1 cellular context compared by ENCODE assay signal in the genomic region with DNA sequence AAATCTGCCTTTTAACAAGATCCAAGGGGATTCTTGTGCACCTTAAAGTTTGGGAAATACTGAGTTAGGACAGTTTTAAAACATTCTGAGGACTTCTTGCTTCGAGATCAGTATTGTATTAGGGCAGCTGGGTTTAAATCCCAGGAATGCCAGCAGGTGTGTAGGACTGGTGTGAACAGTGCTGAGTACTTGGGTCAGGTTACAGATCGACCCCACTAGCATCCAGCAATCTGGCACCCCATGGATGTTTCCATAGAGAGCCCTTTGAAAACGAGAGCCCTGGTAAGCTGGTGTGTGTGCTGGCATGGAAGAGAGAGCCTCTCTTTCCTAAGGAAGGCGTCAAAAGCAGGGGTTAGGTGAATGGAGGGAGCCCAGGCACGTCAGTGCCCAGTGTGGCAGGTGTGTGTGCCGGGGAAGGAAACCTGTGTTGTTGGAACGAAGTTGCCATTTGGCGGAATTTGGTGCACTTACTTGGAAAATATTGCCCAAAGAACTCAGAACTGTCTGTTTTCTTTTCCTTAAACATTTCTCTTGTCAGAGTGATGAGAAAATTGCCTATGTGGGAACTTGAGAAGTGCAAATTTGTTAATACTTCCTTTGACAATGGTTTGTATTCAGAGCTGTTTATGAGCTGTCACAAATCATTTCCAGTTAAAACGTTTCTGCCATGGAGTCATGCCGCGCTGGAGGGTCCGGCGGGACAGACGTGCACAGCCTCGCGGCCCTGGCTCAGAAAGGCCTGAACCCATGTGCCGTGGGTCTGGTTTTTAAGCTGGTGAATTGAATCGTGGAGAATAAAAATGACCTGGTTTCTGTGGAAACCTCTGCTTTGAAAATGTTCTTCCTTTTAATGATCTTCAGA.
A peak's percentile ranks its signal among the peaks of the same experiment; 100 is the strongest.
TF ChIP-seq lines count a peak whose summit lies in the region.

No MANE protein-coding gene starts in this region.

TF ChIP-seq in H1, 55 proteins besides CTCF, POLR2A, EP300 and RAD21:
- no peak for TF ChIP-seq CHD1 (IDR thresholded peaks at IDR 0.05; ENCODE audit: low read depth, low read length)
- peak; percentile 53; the same call in 1 of the 2 replicates for TF ChIP-seq TEAD4 (IDR thresholded peaks at IDR 0.05; ENCODE audit: low read depth, low read length)
- TF ChIP-seq, protein P1, sequence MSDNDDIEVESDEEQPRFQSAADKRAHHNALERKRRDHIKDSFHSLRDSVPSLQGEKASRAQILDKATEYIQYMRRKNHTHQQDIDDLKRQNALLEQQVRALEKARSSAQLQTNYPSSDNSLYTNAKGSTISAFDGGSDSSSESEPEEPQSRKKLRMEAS (IDR thresholded peaks at IDR 0.05): peak; percentile 77
- no peak for TF ChIP-seq BRCA1 (IDR thresholded peaks at IDR 0.05; ENCODE audit: low read depth, low read length)
- no peak for TF ChIP-seq SIN3A (conservative IDR thresholded peaks at IDR 0.05 in 1 of 2, IDR thresholded peaks at IDR 0.05 in 1 of 2; ENCODE audit: low read depth in 1 of 2, low read length in 2 of 2)
- TF ChIP-seq PHF8 (conservative IDR thresholded peaks at IDR 0.05; ENCODE audit: low read depth, low read length): no peak
- TF ChIP-seq NRF1 (IDR thresholded peaks at IDR 0.05; ENCODE audit: low read depth, low read length): no peak
- no peak for TF ChIP-seq KDM5A (IDR thresholded peaks at IDR 0.05; ENCODE audit: low read length)
- TF ChIP-seq RBBP5 (IDR thresholded peaks at IDR 0.05; ENCODE audit: borderline replicate concordance, low read depth, low read length): no peak
- TF ChIP-seq CHD2 (IDR thresholded peaks at IDR 0.05; ENCODE audit: low read length): no peak
- TF ChIP-seq TAF7 (optimal IDR thresholded peaks at IDR 0.05; ENCODE audit: borderline replicate concordance, low read depth, low read length): no peak
- no peak for TF ChIP-seq SP1 (IDR thresholded peaks at IDR 0.05; ENCODE audit: low read depth, low read length)
- TF ChIP-seq POLR2AphosphoS5 (IDR thresholded peaks at IDR 0.05; ENCODE audit: low read depth, low read length): no peak
- TF ChIP-seq SP4 (IDR thresholded peaks at IDR 0.05; ENCODE audit: low read length): no peak
- no peak for TF ChIP-seq SRF (IDR thresholded peaks at IDR 0.05; ENCODE audit: low read depth, low read length)
- TF ChIP-seq, protein P2, sequence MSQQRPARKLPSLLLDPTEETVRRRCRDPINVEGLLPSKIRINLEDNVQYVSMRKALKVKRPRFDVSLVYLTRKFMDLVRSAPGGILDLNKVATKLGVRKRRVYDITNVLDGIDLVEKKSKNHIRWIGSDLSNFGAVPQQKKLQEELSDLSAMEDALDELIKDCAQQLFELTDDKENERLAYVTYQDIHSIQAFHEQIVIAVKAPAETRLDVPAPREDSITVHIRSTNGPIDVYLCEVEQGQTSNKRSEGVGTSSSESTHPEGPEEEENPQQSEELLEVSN (IDR thresholded peaks at IDR 0.05): peak; percentile 87
- no peak for TF ChIP-seq SP2 (IDR thresholded peaks at IDR 0.05; ENCODE audit: low read length)
- TF ChIP-seq YY1 (IDR thresholded peaks at IDR 0.05; ENCODE audit: low read depth, low read length): no peak
- TF ChIP-seq JUND (IDR thresholded peaks at IDR 0.05; ENCODE audit: low read length): no peak
- TF ChIP-seq KDM4A (IDR thresholded peaks at IDR 0.05; ENCODE audit: low read depth, low read length, severe bottlenecking): no peak
- no peak for TF ChIP-seq SUZ12 (IDR thresholded peaks at IDR 0.05; ENCODE audit: low read length)
- TF ChIP-seq CEBPB (IDR thresholded peaks at IDR 0.05; ENCODE audit: low read depth, low read length): no peak
- TF ChIP-seq TCF12 (IDR thresholded peaks at IDR 0.05; ENCODE audit: low read depth, low read length): 0 out of 2 replicates have a peak, but pooled peaks have one; percentile 49
- TF ChIP-seq HDAC2 (IDR thresholded peaks at IDR 0.05; ENCODE audit: borderline replicate concordance in 1 of 2, low read depth in 2 of 2, low read length in 2 of 2): no peak
- no peak for TF ChIP-seq GTF2F1 (IDR thresholded peaks at IDR 0.05; ENCODE audit: borderline replicate concordance, low read depth, low read length)
- no peak for TF ChIP-seq POU5F1 (IDR thresholded peaks at IDR 0.05; ENCODE audit: low read depth, low read length)
- TF ChIP-seq CTBP2 (IDR thresholded peaks at IDR 0.05; ENCODE audit: borderline replicate concordance, insufficient read depth, insufficient read length, low read length): no peak
- TF ChIP-seq EZH2 (IDR thresholded peaks at IDR 0.05; ENCODE audit: low read depth, low read length, severe bottlenecking): no peak
